ENCODE assay signal across 10 cellular contexts in genomic region chr1:60989745-60990718, GRCh38.
DNase-seq lines count a peak whose midpoint lies in the region; ATAC-seq and TF ChIP-seq lines count a peak whose summit lies in the region.
"Had no signal": no experiment of that assay in that cellular context is flagged by ENCODE, and none has a peak within 500 bp of the region (broad histone marks: within the 10 kb centered on the region; RNA-seq: fewer than 3 reads in every experiment).

No MANE protein-coding gene starts in this region.

- TF ChIP-seq POLR2A in erythroblast (IDR thresholded peaks at IDR 0.05; ENCODE audit: low read length): no peak

- H3K27ac Mint-ChIP-seq in osteocyte (ENCODE audit: unreplicated experiment): peak overlapping the region; percentile 93
- H3K27ac Mint-ChIP-seq in activated T-helper 17 cell treated with anti-CD3 and anti-CD28 coated beads, Interleukin-2, amount 50 U/mL, for 72 hours: no peak overlapping the region

- peaks cover 5% of the 10 kb centered on the region for H3K9me3 Mint-ChIP-seq in osteocyte (ENCODE audit: unreplicated experiment)
- H3K9me3 Mint-ChIP-seq in activated T-helper 17 cell treated with anti-CD3 and anti-CD28 coated beads, Interleukin-2, amount 50 U/mL, for 72 hours: no peaks in the 10 kb centered on the region
- H3K9me3 Mint-ChIP-seq: CD8-positive, alpha-beta memory T cell had no signal

- ATAC-seq in activated T-helper 17 cell treated with anti-CD3 and anti-CD28 coated beads, Interleukin-2, amount 50 U/mL, for 72 hours (replicated peaks): no peak

- no peaks in the 10 kb centered on the region for H3K36me3 Mint-ChIP-seq in osteocyte (ENCODE audit: unreplicated experiment)
- H3K36me3 Mint-ChIP-seq in activated T-helper 17 cell treated with anti-CD3 and anti-CD28 coated beads, Interleukin-2, amount 50 U/mL, for 72 hours (ENCODE audit: low read depth): no peaks in the 10 kb centered on the region
- H3K36me3 Mint-ChIP-seq: CD8-positive, alpha-beta memory T cell had no signal

- no peak for TF ChIP-seq CTCF in osteocyte (IDR thresholded peaks at IDR 0.05)

- DNase-seq in AG20443 (ENCODE audit: low spot score): peak; percentile 75
- peak; percentile 64 for DNase-seq in T1000 (lab: John Stamatoyannopoulos, UW)
- DNase-seq in fibroblast of peridontal ligament (ENCODE audit: extremely low read depth): peak; percentile 96
- DNase-seq in osteocyte (ENCODE audit: extremely low spot score, unreplicated experiment): no peak
- DNase-seq in erythroblast (lab: John Stamatoyannopoulos, UW): no peak
- no peak for DNase-seq in activated gamma-delta T cell (lab: John Stamatoyannopoulos, UW)
- no peak for DNase-seq in DMS79 (lab: John Stamatoyannopoulos, UW)
- DNase-seq: activated CD4-positive, alpha-beta T cell treated with anti-CD3 and anti-CD28 coated beads, Interleukin-2, amount 50 U/mL, for 1 hour; CD8-positive, alpha-beta memory T cell had no signal

- H3K4me3 Mint-ChIP-seq in osteocyte (ENCODE audit: unreplicated experiment): no peak overlapping the region
- no peak overlapping the region for H3K4me3 Mint-ChIP-seq in activated T-helper 17 cell treated with anti-CD3 and anti-CD28 coated beads, Interleukin-2, amount 50 U/mL, for 72 hours
- H3K4me3 Mint-ChIP-seq: CD8-positive, alpha-beta memory T cell had no signal

- H3K27me3 Mint-ChIP-seq in osteocyte (ENCODE audit: unreplicated experiment): no peaks in the 10 kb centered on the region
- peaks cover 8% of the 10 kb centered on the region for H3K27me3 Mint-ChIP-seq in activated T-helper 17 cell treated with anti-CD3 and anti-CD28 coated beads, Interleukin-2, amount 50 U/mL, for 72 hours

- H3K4me1 Mint-ChIP-seq in osteocyte (ENCODE audit: unreplicated experiment): peaks cover 38% of the 10 kb centered on the region
- H3K4me1 Mint-ChIP-seq in activated T-helper 17 cell treated with anti-CD3 and anti-CD28 coated beads, Interleukin-2, amount 50 U/mL, for 72 hours: no peaks in the 10 kb centered on the region
- H3K4me1 Mint-ChIP-seq: CD8-positive, alpha-beta memory T cell had no signal

Comparison
In these comparisons a context has a peak if more than half of its experiments do, and no peak if none do; other contexts are left out.
1. DNase-seq: peak in AG20443 (single experiment), T1000 (single experiment) and fibroblast of peridontal ligament (single experiment); none in osteocyte (single experiment), erythroblast (0 of 2), activated gamma-delta T cell (single experiment) and DMS79 (single experiment).